Comparison of ENCODE assay signal across 25 cellular contexts in the genomic region with DNA sequence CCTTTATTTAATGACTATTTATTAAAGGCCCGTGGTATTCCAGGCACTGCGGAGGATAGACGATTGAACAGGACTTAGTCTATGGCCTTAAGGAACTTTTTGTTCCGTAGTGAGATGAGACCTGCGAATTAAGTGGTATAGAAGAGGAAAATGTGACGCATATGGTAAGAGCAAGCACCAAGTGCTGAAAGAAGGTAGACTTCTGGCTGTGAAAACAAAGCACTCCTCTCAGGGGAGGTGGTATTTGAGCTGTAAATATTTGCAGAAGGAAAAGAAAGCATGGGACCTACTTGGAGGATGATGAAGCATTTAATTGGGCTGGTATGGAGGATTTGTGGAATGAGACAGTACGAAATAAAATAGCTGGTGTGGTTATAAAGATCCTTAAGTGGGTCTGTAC.
DNase-seq lines count a peak whose midpoint lies in the region; ATAC-seq lines count a peak whose summit lies in the region.
"Had no signal": no experiment of that assay in that cellular context is flagged by ENCODE, and none has a peak within 500 bp of the region (broad histone marks: within the 10 kb centered on the region; RNA-seq: fewer than 3 reads in every experiment).

No MANE protein-coding gene starts in this region.

- H4K91ac ChIP-seq in mesenchymal stem cell (ENCODE audit: low read length): no peak overlapping the region

- H2AK5ac ChIP-seq in mesenchymal stem cell (ENCODE audit: low read length, severe bottlenecking): no peak overlapping the region

- no peak overlapping the region for H2BK15ac ChIP-seq in mesenchymal stem cell (ENCODE audit: low read depth, poor library complexity, severe bottlenecking)

- DNase-seq in NCI-H1436 treated with DMSO at 0.1 percent for 48 hours (lab: John Stamatoyannopoulos, UW) (peak; percentile 62), NCI-H345 (lab: John Stamatoyannopoulos, UW) (peak; percentile 26), adipocyte (ENCODE audit: low read depth) (peak; percentile 6), mesenchymal stem cell (no peak), GOT3 (lab: John Stamatoyannopoulos, UW) (no peak)
- DNase-seq: activated CD8-positive, alpha-beta T cell treated with anti-CD3 and anti-CD28 coated beads for 36 hours; COR-L47; effector CD8-positive, alpha-beta T cell; hypothalamus; mucosa of descending colon; MV-4-11; NCI-H446 treated with DMSO at 0.1 percent for 48 hours; NK-92 treated with Interleukin-12 subunit alpha and Interleukin-12 subunit beta, amount 100 ng/mL, for 24 hours; occipital lobe; PC-9; stimulated activated CD4-positive, alpha-beta T cell treated with anti-CD3 and anti-CD28 coated beads, Interleukin-15, amount 100 ng/mL, for 24 hours; stimulated activated CD4-positive, alpha-beta T cell treated with anti-CD3 and anti-CD28 coated beads, Interleukin-4, amount 100 ng/mL, for 4 hours; substantia nigra; upper lobe of left lung had no signal

- H3K14ac ChIP-seq in mesenchymal stem cell (ENCODE audit: low read length in 2 of 2): no peak overlapping the region

- H3K4me3 ChIP-seq in adipocyte (ENCODE audit: low read length): peak overlapping the region; percentile 35
- peak overlapping the region in 1 of 2 experiments; percentile 23 for H3K4me3 ChIP-seq in mesenchymal stem cell (ENCODE audit: insufficient read depth in 1 of 2, low read depth in 1 of 2, low read length in 2 of 2)
- H3K4me3 ChIP-seq: BLaER1 treated with 17β-estradiol and CSF1 and Interleukin-3, amounts not matched to agents 10 nM and 100 nM; coronary artery; mucosa of descending colon; PC-9; upper lobe of left lung had no signal

- no peak overlapping the region for H2BK120ac ChIP-seq in mesenchymal stem cell (ENCODE audit: low read depth, low read length)

- no peak overlapping the region for H2BK5ac ChIP-seq in mesenchymal stem cell (ENCODE audit: low read depth, low read length, poor library complexity, severe bottlenecking)

- H3K79me1 ChIP-seq in mesenchymal stem cell (replicated peaks; ENCODE audit: low read length, poor library complexity, severe bottlenecking): peaks cover 12% of the 10 kb centered on the region

- no peaks in the 10 kb centered on the region for H3K9me3 ChIP-seq in adipocyte (ENCODE audit: control insufficient read depth, low read length)
- peaks cover 7% of the 10 kb centered on the region for H3K9me3 ChIP-seq in mesenchymal stem cell (ENCODE audit: control insufficient read depth, low read length)
- H3K9me3 ChIP-seq: mucosa of descending colon had no signal

- H3K27me3 ChIP-seq in adipocyte (replicated peaks; ENCODE audit: control insufficient read depth, insufficient read depth, low read length): no peaks in the 10 kb centered on the region
- H3K27me3 ChIP-seq in mesenchymal stem cell (ENCODE audit: control insufficient read depth in 1 of 2, insufficient read depth in 1 of 2, low read length in 2 of 2): no peaks in the 10 kb centered on the region
- H3K27me3 ChIP-seq: BLaER1 treated with 17β-estradiol and CSF1 and Interleukin-3, amounts not matched to agents 10 nM and 100 nM; upper lobe of left lung had no signal

- H2BK12ac ChIP-seq in mesenchymal stem cell (ENCODE audit: low read length in 2 of 2): no peak overlapping the region

- ATAC-seq in HG03139 (IDR thresholded peaks at IDR 0.05; ENCODE audit: unreplicated experiment) (no peak), HG02798 (IDR thresholded peaks at IDR 0.05; ENCODE audit: poor library complexity, unreplicated experiment) (no peak)
- ATAC-seq: activated CD8-positive, alpha-beta T cell treated with anti-CD3 and anti-CD28 coated beads for 36 hours; activated T-helper 17 cell treated with anti-CD3 and anti-CD28 coated beads, Interleukin-2, amount 50 U/mL, for 72 hours; mucosa of descending colon; natural killer cell treated with Interleukin-12 subunit alpha and Interleukin-12 subunit beta and Interleukin-15 and Interleukin-18, amount 100 ng/mL, for 72 hours had no signal

- no peak overlapping the region for H3K27ac ChIP-seq in mesenchymal stem cell (ENCODE audit: low read length, poor library complexity, severe bottlenecking)
- H3K27ac ChIP-seq: BLaER1 treated with 17β-estradiol and CSF1 and Interleukin-3, amounts not matched to agents 10 nM and 100 nM; coronary artery; PC-9 had no signal

- no peak overlapping the region for H3K23ac ChIP-seq in mesenchymal stem cell (ENCODE audit: low read length in 2 of 2)

- H4K8ac ChIP-seq in mesenchymal stem cell (ENCODE audit: low read length): no peak overlapping the region

- H3K4ac ChIP-seq in mesenchymal stem cell (ENCODE audit: low read depth in 1 of 2, low read length in 2 of 2): no peak overlapping the region

- WGBS in mesenchymal stem cell: 93% methylated on average over 7 of the region's 7 CpGs

- H3K18ac ChIP-seq in mesenchymal stem cell (ENCODE audit: low read depth in 1 of 2, low read length in 2 of 2): no peak overlapping the region

- H3K9ac ChIP-seq in adipocyte (ENCODE audit: low read length) (peak overlapping the region; percentile 46), mesenchymal stem cell (ENCODE audit: low read length) (peak overlapping the region; percentile 50)
- H3K9ac ChIP-seq: BLaER1 treated with 17β-estradiol and CSF1 and Interleukin-3, amounts not matched to agents 10 nM and 100 nM had no signal

- peaks cover 34% of the 10 kb centered on the region for H3K4me1 ChIP-seq in adipocyte (ENCODE audit: control insufficient read depth, insufficient read depth, low read length)
- no peaks in the 10 kb centered on the region for H3K4me1 ChIP-seq in mesenchymal stem cell (ENCODE audit: control insufficient read depth, insufficient read depth, low read depth, low read length)
- H3K4me1 ChIP-seq: upper lobe of left lung had no signal

- H3K36me3 ChIP-seq in adipocyte (ENCODE audit: control insufficient read depth, insufficient read depth, low read length, severe bottlenecking) (no peaks in the 10 kb centered on the region), mesenchymal stem cell (ENCODE audit: control insufficient read depth in 1 of 2, insufficient read depth in 2 of 2, low read depth in 1 of 2, low read length in 2 of 2) (no peaks in the 10 kb centered on the region)
- H3K36me3 ChIP-seq: BLaER1 treated with 17β-estradiol and CSF1 and Interleukin-3, amounts not matched to agents 10 nM and 100 nM; upper lobe of left lung had no signal

- H2AFZ ChIP-seq in mesenchymal stem cell (ENCODE audit: low read depth, low read length): no peak overlapping the region
- H2AFZ ChIP-seq: PC-9 had no signal

- H3K4me2 ChIP-seq in mesenchymal stem cell (ENCODE audit: low read length, poor library complexity, severe bottlenecking): no peak overlapping the region
- H3K4me2 ChIP-seq: BLaER1 treated with 17β-estradiol and CSF1 and Interleukin-3, amounts not matched to agents 10 nM and 100 nM; PC-9 had no signal

Comparison
In these comparisons a context has a peak if more than half of its experiments do, and no peak if none do; other contexts are left out.
1. DNase-seq: peak in NCI-H1436 treated with DMSO at 0.1 percent for 48 hours (single experiment), NCI-H345 (single experiment) and adipocyte (single experiment); none in mesenchymal stem cell (single experiment) and GOT3 (single experiment).